In the genomic region with DNA sequence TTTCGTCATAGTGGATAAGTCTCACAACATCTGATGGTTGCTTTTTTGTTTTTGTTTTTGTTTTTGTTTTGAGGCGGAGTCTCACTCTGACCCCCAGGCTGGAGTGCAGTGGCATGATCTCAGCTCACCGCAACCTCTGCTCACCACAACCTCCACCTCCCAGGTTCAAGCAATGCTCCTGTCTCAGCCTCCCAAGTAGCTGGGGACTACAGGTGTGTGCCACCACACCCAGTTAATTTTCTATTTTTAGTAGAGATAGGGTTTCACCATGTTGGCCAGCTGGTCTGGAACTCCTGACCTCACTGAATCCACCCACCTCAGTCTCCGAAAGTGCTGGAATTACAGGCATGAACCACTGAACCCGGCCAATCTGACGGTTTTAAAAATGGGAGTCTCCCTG, we compare ENCODE assay signal across 18 cellular contexts.
A peak's percentile ranks its signal among the peaks of the same experiment; 100 is the strongest.
DNase-seq lines count a peak whose midpoint lies in the region; FAIRE-seq and TF ChIP-seq lines count a peak whose summit lies in the region.
"Had no signal": no experiment of that assay in that cellular context is flagged by ENCODE, and none has a peak within 500 bp of the region (broad histone marks: within the 10 kb centered on the region; RNA-seq: fewer than 3 reads in every experiment).

No MANE protein-coding gene starts in this region.

- no peak overlapping the region for H2BK5ac ChIP-seq in H1 (ENCODE audit: low read depth, low read length)

- POLR2A ChIA-PET in H1 (lab: Charles Lee; ENCODE audit: partially characterized antibody) = interaction anchor here (1.4 kb wide), 1 partner anchor 41 kb away, joined by 3 read pairs; no protein-coding TSS in a partner anchor

- CTCF ChIA-PET in H1 (lab: Charles Lee; ENCODE audit: partially characterized antibody) = interaction anchor here (0.8 to 6.2 kb wide), 5 partner anchors 11 to 84 kb away, joined by 3 to 33 read pairs (median 3); no protein-coding TSS in a partner anchor

- H3K23me2 ChIP-seq in H1 (ENCODE audit: low read depth, low read length) = peaks cover 3% of the 10 kb centered on the region

- no peak overlapping the region for H3K14ac ChIP-seq in H1 (ENCODE audit: insufficient read length)

- TF ChIP-seq CTCF in WERI-Rb-1 (IDR thresholded peaks at IDR 0.05; ENCODE audit: low read depth, low read length) (no peak), H1 (IDR thresholded peaks at IDR 0.05; ENCODE audit: control extremely low read depth in 1 of 3, insufficient read depth in 1 of 3, low read depth in 1 of 3, low read length in 3 of 3) (no peak), nephron progenitor cell (IDR thresholded peaks at IDR 0.05) (no peak)

- H3K27me3 Mint-ChIP-seq in nephron progenitor cell (ENCODE audit: low read depth, poor library complexity) = peaks cover 2% of the 10 kb centered on the region
- peaks cover 0 to 3% (median 0%) of the 10 kb centered on the region in 3 donors for H3K27me3 Mint-ChIP-seq in immature natural killer cell (ENCODE audit: low read depth in 3 of 3)

- H2BK12ac ChIP-seq in H1 (ENCODE audit: low read depth, low read length) = no peak overlapping the region

- no peak overlapping the region for H3K18ac ChIP-seq in H1 (ENCODE audit: extremely low read depth, low read length)

- H3K27ac Mint-ChIP-seq in nephron progenitor cell (peak overlapping the region; percentile 62), immature natural killer cell (no peak overlapping the region)
- H3K27ac Mint-ChIP-seq: CD4-positive, CD25-positive, alpha-beta regulatory T cell; GM23338 had no signal

- H3K4me3 ChIP-seq in WERI-Rb-1 (ENCODE audit: low read depth, low read length) = no peak overlapping the region
- H3K4me3 ChIP-seq in H1 (ENCODE audit: extremely low read depth in 1 of 4, insufficient read depth in 2 of 4, low read depth in 3 of 4, low read length in 4 of 4) = no peak overlapping the region
- H3K4me3 ChIP-seq: GM23338, K562, MG63, SJCRH30 had no signal

- H4K91ac ChIP-seq in H1 (replicated peaks; ENCODE audit: insufficient read length, low read length) = no peak overlapping the region

- no peak for DNase-seq in WERI-Rb-1
- DNase-seq in H1 (ENCODE audit: low read depth in 1 of 2, low spot score in 2 of 2) = no peak
- no peak for DNase-seq in nephron progenitor cell
- no peak for DNase-seq in GM12891 (ENCODE audit: insufficient read length, low spot score)
- DNase-seq in DMS79 treated with DMSO at 0.1 percent for 48 hours (lab: John Stamatoyannopoulos, UW) = no peak
- DNase-seq in immature natural killer cell = no peak
- no peak for DNase-seq in NCI-H2081 (lab: John Stamatoyannopoulos, UW)
- DNase-seq: CD4-positive, CD25-positive, alpha-beta regulatory T cell; DMS79; MG63; NCI-H1694 treated with DMSO at 0.1 percent for 48 hours; NCI-H446; NCI-H526; OCI-M1; SJCRH30 had no signal

- no peak overlapping the region for H2BK15ac ChIP-seq in H1 (ENCODE audit: low read length)

- peaks cover 13% of the 10 kb centered on the region for H3K9me3 Mint-ChIP-seq in nephron progenitor cell
- no peaks in the 10 kb centered on the region for H3K9me3 Mint-ChIP-seq in immature natural killer cell
- H3K9me3 Mint-ChIP-seq: GM23338 had no signal

- TF ChIP-seq POLR2A in H1 (IDR thresholded peaks at IDR 0.05; ENCODE audit: control extremely low read depth in 1 of 2, low read depth in 2 of 2, low read length in 2 of 2) (no peak), GM12891 (IDR thresholded peaks at IDR 0.05; ENCODE audit: low read depth, low read length) (no peak)

- TF ChIP-seq RAD21 in H1 (IDR thresholded peaks at IDR 0.05 in 1 of 2, conservative IDR thresholded peaks at IDR 0.05 in 1 of 2; ENCODE audit: low read depth in 2 of 2, low read length in 2 of 2) = no peak

- no peak overlapping the region for H2AK5ac ChIP-seq in H1 (ENCODE audit: low read depth, low read length)

- H3K4me1 Mint-ChIP-seq in nephron progenitor cell (peaks cover 79% of the 10 kb centered on the region), immature natural killer cell (peaks cover 27 to 29% of the 10 kb centered on the region in 2 donors)

- H4K5ac ChIP-seq in H1 (ENCODE audit: insufficient read length, low read depth, low read length) = no peak overlapping the region

- no peak overlapping the region for H3K56ac ChIP-seq in H1 (replicated peaks; ENCODE audit: insufficient read length, low read depth, low read length)

- FAIRE-seq in H1 (lab: Jason Lieb, UNC) (no peak), GM12891 (lab: Jason Lieb, UNC) (no peak)
- FAIRE-seq: K562, RCC 7860 had no signal

- no peaks in the 10 kb centered on the region for H3K36me3 ChIP-seq in WERI-Rb-1
- no peaks in the 10 kb centered on the region for H3K36me3 ChIP-seq in H1 (ENCODE audit: control insufficient read depth in 2 of 4, insufficient read depth in 4 of 4, low read length in 3 of 4)
- H3K36me3 ChIP-seq: MG63, SJCRH30 had no signal

- no peak overlapping the region for H3K23ac ChIP-seq in H1 (ENCODE audit: insufficient read length)

- no peak for TF ChIP-seq EP300 in H1 (IDR thresholded peaks at IDR 0.05; ENCODE audit: borderline replicate concordance in 1 of 2, low read depth in 2 of 2, low read length in 2 of 2)

- H3K27me3 ChIP-seq in WERI-Rb-1 (ENCODE audit: insufficient read depth, low read depth, severe bottlenecking) (no peaks in the 10 kb centered on the region), H1 (replicated peaks in 1 of 4; ENCODE audit: control insufficient read depth in 3 of 4, extremely low read depth in 1 of 4, insufficient read depth in 3 of 4, low read length in 3 of 4) (no peaks in the 10 kb centered on the region)
- H3K27me3 ChIP-seq: MG63, SJCRH30 had no signal

- 0 out of 2 replicates have a peak overlapping the region, but pooled peaks have one; percentile 30 for H4K8ac ChIP-seq in H1 (ENCODE audit: extremely low read depth, insufficient read depth, low read length)

- H3K27ac ChIP-seq in WERI-Rb-1 (peak overlapping the region; percentile 67), H1 (ENCODE audit: low read depth, low read length) (no peak overlapping the region)
- H3K27ac ChIP-seq: SJCRH30 had no signal

- no peak overlapping the region for H3K4me2 ChIP-seq in H1 (ENCODE audit: insufficient read depth in 1 of 2, low read depth in 2 of 2, low read length in 2 of 2)
- H3K4me2 ChIP-seq: GM23338 had no signal

- H3K36me3 Mint-ChIP-seq in nephron progenitor cell (ENCODE audit: low read depth) (peaks cover 17% of the 10 kb centered on the region), immature natural killer cell (peaks cover 0 to 4% (median 0%) of the 10 kb centered on the region in 3 donors)
- H3K36me3 Mint-ChIP-seq: CD4-positive, CD25-positive, alpha-beta regulatory T cell had no signal

- 87% methylated on average over 6 of the region's 6 CpGs; no CpG with 5 or more reads in 1 of the 2 experiments for WGBS in H1 (ENCODE audit: extremely low coverage in 1 of 2, insufficient coverage in 1 of 2, insufficient read length in 1 of 2, insufficient replicate concordance in 2 of 2, low coverage in 1 of 2, low lambda C conversion rate in 2 of 2, missing lambda C conversion rate in 1 of 2), 2 experiments

- H3K4me3 Mint-ChIP-seq in nephron progenitor cell (no peak overlapping the region), immature natural killer cell (no peak overlapping the region)
- H3K4me3 Mint-ChIP-seq: CD4-positive, CD25-positive, alpha-beta regulatory T cell; GM23338 had no signal

- H2AFZ ChIP-seq in H1 (ENCODE audit: low read length) = no peak overlapping the region
- H2AFZ ChIP-seq: GM23338 had no signal

- no peak overlapping the region for H2BK20ac ChIP-seq in H1 (ENCODE audit: low read length)

- H3K4me1 ChIP-seq in H1 (replicated peaks in 1 of 4; ENCODE audit: control insufficient read depth in 3 of 4, insufficient read depth in 4 of 4, low read length in 3 of 4) = peaks cover 0 to 27% (median 14%) of the 10 kb centered on the region in 4 experiments; a peak in 5 of 7 replicates

- H3K9ac ChIP-seq in H1 (replicated peaks in 1 of 4; ENCODE audit: extremely low read depth in 1 of 4, low read depth in 3 of 4, low read length in 3 of 4) = no peak overlapping the region

- peaks cover 0 to 2% of the 10 kb centered on the region in 2 experiments for H4K20me1 ChIP-seq in H1 (replicated peaks in 1 of 2; ENCODE audit: control insufficient read depth in 1 of 2, insufficient read depth in 2 of 2, low read length in 2 of 2)

- H3K79me2 ChIP-seq in H1 (ENCODE audit: control insufficient read depth in 1 of 2, insufficient read depth in 2 of 2, low read length in 2 of 2) = peaks cover 0 to 85% of the 10 kb centered on the region in 2 experiments; a peak in 2 of 4 replicates

- no peaks in the 10 kb centered on the region for H3K9me3 ChIP-seq in WERI-Rb-1 (ENCODE audit: severe bottlenecking)
- no peaks in the 10 kb centered on the region for H3K9me3 ChIP-seq in H1 (ENCODE audit: insufficient read depth in 2 of 2, low read depth in 1 of 2, low read length in 1 of 2)
- H3K9me3 ChIP-seq: MG63, SJCRH30 had no signal

- no peak overlapping the region for H3K4ac ChIP-seq in H1 (replicated peaks; ENCODE audit: insufficient read length, low read depth, low read length)

- peaks cover 4% of the 10 kb centered on the region; the same call in 1 of the 2 replicates for H3K79me1 ChIP-seq in H1 (ENCODE audit: low read depth, low read length)

- no peak overlapping the region for H2BK120ac ChIP-seq in H1 (replicated peaks; ENCODE audit: low read depth, low read length)

TF ChIP-seq in H1, 55 proteins besides CTCF, POLR2A, EP300 and RAD21 (continues in another document):
- TF ChIP-seq SP4 (IDR thresholded peaks at IDR 0.05; ENCODE audit: low read length) = no peak
- TF ChIP-seq PHF8 (conservative IDR thresholded peaks at IDR 0.05; ENCODE audit: low read depth, low read length) = no peak
- TF ChIP-seq KDM5A (IDR thresholded peaks at IDR 0.05; ENCODE audit: low read length) = no peak
- TF ChIP-seq SAP30 (IDR thresholded peaks at IDR 0.05; ENCODE audit: insufficient read depth, insufficient replicate concordance, low read length) = no peak
- TF ChIP-seq POLR2AphosphoS5 (IDR thresholded peaks at IDR 0.05; ENCODE audit: low read depth, low read length) = no peak
- TF ChIP-seq, protein P1, sequence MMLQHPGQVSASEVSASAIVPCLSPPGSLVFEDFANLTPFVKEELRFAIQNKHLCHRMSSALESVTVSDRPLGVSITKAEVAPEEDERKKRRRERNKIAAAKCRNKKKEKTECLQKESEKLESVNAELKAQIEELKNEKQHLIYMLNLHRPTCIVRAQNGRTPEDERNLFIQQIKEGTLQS (IDR thresholded peaks at IDR 0.05; ENCODE audit: insufficient read depth, low read depth, low read length) = no peak

TF ChIP-seq in GM12891, 5 proteins besides CTCF, POLR2A, EP300 and RAD21:
- TF ChIP-seq TAF1 (IDR thresholded peaks at IDR 0.05; ENCODE audit: low read depth, low read length) (no peak), POU2F2 (IDR thresholded peaks at IDR 0.05; ENCODE audit: low read depth, low read length) (no peak), POLR2AphosphoS5 (IDR thresholded peaks at IDR 0.05; ENCODE audit: low read depth, low read length) (no peak), PAX5 (IDR thresholded peaks at IDR 0.05; ENCODE audit: insufficient read depth, low read length, severe bottlenecking) (no peak), SPI1 (IDR thresholded peaks at IDR 0.05; ENCODE audit: low read depth, low read length) (no peak)
